ENCODE assay signal across 2 cellular contexts in the genomic region with DNA sequence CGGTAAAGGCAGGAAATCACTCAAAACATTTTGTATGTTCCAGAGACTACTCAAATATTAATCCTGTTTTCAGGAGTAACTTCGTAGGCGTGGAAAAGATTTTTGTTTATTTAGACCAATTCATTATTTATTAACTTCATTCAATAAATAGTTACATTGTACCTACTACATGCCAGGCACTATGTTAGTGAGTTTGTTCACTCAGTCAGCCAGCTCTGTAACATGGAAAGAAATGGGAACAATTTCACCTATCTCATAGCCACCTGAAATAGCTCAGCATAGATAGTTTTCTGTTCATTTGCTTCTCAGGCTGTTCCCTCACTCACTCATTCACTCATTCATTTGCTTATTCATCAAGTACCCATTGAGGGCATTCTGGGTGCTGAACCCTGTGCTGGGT.
TF ChIP-seq lines count a peak whose summit lies in the region.

No MANE protein-coding gene starts in this region.

TF ChIP-seq in A549, 52 proteins besides CTCF, POLR2A, EP300 and RAD21:
- TF ChIP-seq, protein P1, sequence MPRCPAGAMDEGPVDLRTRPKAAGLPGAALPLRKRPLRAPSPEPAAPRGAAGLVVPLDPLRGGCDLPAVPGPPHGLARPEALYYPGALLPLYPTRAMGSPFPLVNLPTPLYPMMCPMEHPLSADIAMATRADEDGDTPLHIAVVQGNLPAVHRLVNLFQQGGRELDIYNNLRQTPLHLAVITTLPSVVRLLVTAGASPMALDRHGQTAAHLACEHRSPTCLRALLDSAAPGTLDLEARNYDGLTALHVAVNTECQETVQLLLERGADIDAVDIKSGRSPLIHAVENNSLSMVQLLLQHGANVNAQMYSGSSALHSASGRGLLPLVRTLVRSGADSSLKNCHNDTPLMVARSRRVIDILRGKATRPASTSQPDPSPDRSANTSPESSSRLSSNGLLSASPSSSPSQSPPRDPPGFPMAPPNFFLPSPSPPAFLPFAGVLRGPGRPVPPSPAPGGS (IDR thresholded peaks at IDR 0.05) = no peak
- TF ChIP-seq FOSB (CRISPR knock-in tag; IDR thresholded peaks at IDR 0.05) (no peak), RNF2 (IDR thresholded peaks at IDR 0.05; ENCODE audit: borderline replicate concordance, low read depth) (no peak), CEBPB (IDR thresholded peaks at IDR 0.05) (no peak), PHF8 (IDR thresholded peaks at IDR 0.05; ENCODE audit: borderline replicate concordance, low read depth) (no peak), FOXS1 (CRISPR knock-in tag; IDR thresholded peaks at IDR 0.05) (no peak), TP53 (CRISPR knock-in tag; IDR thresholded peaks at IDR 0.05) (no peak), HEYL (CRISPR knock-in tag; IDR thresholded peaks at IDR 0.05) (no peak)
TF ChIP-seq in A549: peak in this region for 0.

TF ChIP-seq in HepG2, 621 proteins besides CTCF, POLR2A, EP300 and RAD21:
- TF ChIP-seq, protein P2, sequence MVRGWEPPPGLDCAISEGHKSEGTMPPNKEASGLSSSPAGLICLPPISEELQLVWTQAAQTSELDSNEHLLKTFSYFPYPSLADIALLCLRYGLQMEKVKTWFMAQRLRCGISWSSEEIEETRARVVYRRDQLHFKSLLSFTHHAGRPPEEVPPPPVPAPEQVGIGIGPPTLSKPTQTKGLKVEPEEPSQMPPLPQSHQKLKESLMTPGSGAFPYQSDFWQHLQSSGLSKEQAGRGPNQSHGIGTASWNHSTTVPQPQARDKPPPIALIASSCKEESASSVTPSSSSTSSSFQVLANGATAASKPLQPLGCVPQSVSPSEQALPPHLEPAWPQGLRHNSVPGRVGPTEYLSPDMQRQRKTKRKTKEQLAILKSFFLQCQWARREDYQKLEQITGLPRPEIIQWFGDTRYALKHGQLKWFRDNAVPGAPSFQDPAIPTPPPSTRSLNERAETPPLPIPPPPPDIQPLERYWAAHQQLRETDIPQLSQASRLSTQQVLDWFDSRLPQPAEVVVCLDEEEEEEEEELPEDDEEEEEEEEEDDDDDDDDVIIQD (CRISPR knock-in tag; IDR thresholded peaks at IDR 0.05; ENCODE audit: low read depth) = no peak
- TF ChIP-seq ZNF24 (IDR thresholded peaks at IDR 0.05) (peak; percentile 54; the same call in 1 of the 2 replicates), ZMYM3 (CRISPR knock-in tag; IDR thresholded peaks at IDR 0.05) (0 out of 2 replicates have a peak, but pooled peaks have one; percentile 15)
